Comparison of ENCODE assay signal across 26 cellular contexts in genomic region chr4:177862541-177863176, GRCh38.
"Had no signal": no experiment of that assay in that cellular context is flagged by ENCODE, and none has a peak within 500 bp of the region (broad histone marks: within the 10 kb centered on the region; RNA-seq: fewer than 3 reads in every experiment).

No MANE protein-coding gene starts in this region.

- ATAC-seq: activated CD8-positive, alpha-beta memory T cell treated with anti-CD3 and anti-CD28 coated beads, Interleukin-2, amount 10 ng/mL, durations not matched to agents 7 days and 5 days; activated naive CD4-positive, alpha-beta T cell treated with anti-CD3 and anti-CD28 coated beads, Interleukin-2, amount 50 U/mL, for 72 hours; activated naive CD8-positive, alpha-beta T cell treated with anti-CD3 and anti-CD28 coated beads, Interleukin-2, amount 50 U/mL, for 24 hours; body of pancreas; T-helper 17 cell had no signal

- H3K27me3 ChIP-seq: ascending aorta, body of pancreas, Peyer's patch had no signal

- H3K4me3 ChIP-seq: ascending aorta, body of pancreas, Peyer's patch had no signal

- H3K36me3 ChIP-seq: ascending aorta, Peyer's patch had no signal

- H3K9me3 ChIP-seq: ascending aorta, body of pancreas, Peyer's patch had no signal

- DNase-seq: activated B cell treated with CpG ODN at 0.5 μM for 24 hours; activated CD4-positive, alpha-beta T cell treated with anti-CD3 and anti-CD28 coated beads for 1 hour; activated CD4-positive, alpha-beta T cell treated with anti-CD3 and anti-CD28 coated beads, Interleukin-2, amount 10 ng/mL, durations not matched to agents 24 days and 14 days; activated CD4-positive, alpha-beta T cell treated with anti-CD3 and anti-CD28 coated beads, Interleukin-2, amount 50 U/mL, for 48 hours; activated CD8-positive, alpha-beta memory T cell treated with anti-CD3 and anti-CD28 coated beads, Interleukin-2, amount 10 ng/mL, durations not matched to agents 7 days and 5 days; activated effector memory CD4-positive, alpha-beta T cell treated with Interleukin-2 at 50 U/mL for 16 hours; activated naive CD4-positive, alpha-beta T cell treated with Interleukin-2 at 50 U/mL for 16 hours; activated naive CD8-positive, alpha-beta T cell treated with anti-CD3 and anti-CD28 coated beads, Interleukin-2, amount 50 U/mL, for 24 hours; activated T-cell treated with anti-CD3 and anti-CD28 coated beads, Interleukin-2, amount 50 U/mL, for 24 hours; amniotic stem cell; body of pancreas; Karpas-422; MM.1S; NCI-H1105; NCI-H1436; NCI-H1694 treated with DMSO at 0.1 percent for 48 hours; NCI-H2029 treated with DMSO at 0.1 percent for 48 hours; NCI-H510A treated with DMSO at 0.1 percent for 48 hours; NCI-H69; Peyer's patch; SHP77 treated with DMSO at 0.1 percent for 48 hours; T-helper 17 cell; T-helper 9 cell had no signal

- H3K4me1 ChIP-seq: ascending aorta, body of pancreas, Peyer's patch had no signal

- H3K27ac ChIP-seq: body of pancreas, Peyer's patch, RWPE1 had no signal
